ENCODE assay signal across 11 cellular contexts in genomic region chr7:99692563-99692962, GRCh38. TPM values are rescaled to one million over a fixed set of nuclear protein-coding genes. Genes with fewer than 3 reads are reported as not detected.
DNase-seq lines count a peak whose midpoint lies in the region; ATAC-seq and TF ChIP-seq lines count a peak whose summit lies in the region.
"Not testable (repeated sequence)": the region's sequence is repeated elsewhere in the genome, so short reads cannot be mapped to it uniquely, and the experiment has no call there.
"Had no signal": no experiment of that assay in that cellular context is flagged by ENCODE, and none has a peak within 500 bp of the region (broad histone marks: within the 10 kb centered on the region; RNA-seq: fewer than 3 reads in every experiment).

No MANE protein-coding gene starts in this region.

- not testable (repeated sequence) for H3K9me3 Mint-ChIP-seq in CD8-positive, alpha-beta T cell; neural progenitor cell
- peaks cover 12% of the 10 kb centered on the region for H3K9me3 Mint-ChIP-seq in activated naive CD8-positive, alpha-beta T cell treated with anti-CD3 and anti-CD28 coated beads for 36 hours

- not testable (repeated sequence) for H3K36me3 Mint-ChIP-seq in CD8-positive, alpha-beta T cell; activated naive CD8-positive, alpha-beta T cell treated with anti-CD3 and anti-CD28 coated beads for 36 hours; neural progenitor cell

- H3K4me1 Mint-ChIP-seq in CD8-positive, alpha-beta T cell (ENCODE audit: low read depth): peaks cover 20% of the 10 kb centered on the region
- peaks cover 16% of the 10 kb centered on the region for H3K4me1 Mint-ChIP-seq in activated naive CD8-positive, alpha-beta T cell treated with anti-CD3 and anti-CD28 coated beads for 36 hours
- H3K4me1 Mint-ChIP-seq in neural progenitor cell: not testable (repeated sequence)

- not testable (repeated sequence) for H3K27me3 ChIP-seq in CD8-positive, alpha-beta T cell (ENCODE audit: insufficient read depth, low read length); cardiac muscle cell; right lobe of liver; neural progenitor cell; parathyroid adenoma (ENCODE audit: control insufficient read depth, insufficient read depth, low read length)

- H3K4me1 ChIP-seq in CD8-positive, alpha-beta T cell (ENCODE audit: insufficient read depth, low read length); parathyroid adenoma: not testable (repeated sequence)
- H3K4me1 ChIP-seq in cardiac muscle cell (ENCODE audit: low read depth) (peaks cover 32% of the 10 kb centered on the region), right lobe of liver (peaks cover 0 to 36% (median 15%) of the 10 kb centered on the region in 4 donors), neural progenitor cell (peaks cover 18% of the 10 kb centered on the region)

- not testable (repeated sequence) for H3K27me3 Mint-ChIP-seq in CD8-positive, alpha-beta T cell (ENCODE audit: low read depth); activated naive CD8-positive, alpha-beta T cell treated with anti-CD3 and anti-CD28 coated beads for 36 hours; neural progenitor cell (ENCODE audit: insufficient read depth, low read depth)

- H3K27ac Mint-ChIP-seq in CD8-positive, alpha-beta T cell: peak overlapping the region; percentile 75
- peak overlapping the region; percentile 9 for H3K27ac Mint-ChIP-seq in activated naive CD8-positive, alpha-beta T cell treated with anti-CD3 and anti-CD28 coated beads for 36 hours
- H3K27ac Mint-ChIP-seq in neural progenitor cell: not testable (repeated sequence)

- not testable (repeated sequence) for H3K4me3 ChIP-seq in CD8-positive, alpha-beta T cell (ENCODE audit: low read depth, low read length); cardiac muscle cell; neural progenitor cell; parathyroid adenoma (ENCODE audit: low read depth, low read length)
- peak overlapping the region in 1 of 3 donors; percentile 15 for H3K4me3 ChIP-seq in right lobe of liver

- not testable (repeated sequence) for H3K4me3 Mint-ChIP-seq in CD8-positive, alpha-beta T cell; activated naive CD8-positive, alpha-beta T cell treated with anti-CD3 and anti-CD28 coated beads for 36 hours; neural progenitor cell

- DNase-seq in CD8-positive, alpha-beta T cell; activated naive CD8-positive, alpha-beta T cell treated with anti-CD3 and anti-CD28 coated beads for 36 hours; cardiac muscle cell (ENCODE audit: low read depth in 1 of 2, low spot score in 1 of 2); right lobe of liver; neural progenitor cell (ENCODE audit: low spot score): not testable (repeated sequence)

- TF ChIP-seq CTCF in CD8-positive, alpha-beta T cell (IDR thresholded peaks at IDR 0.05); cardiac muscle cell (IDR thresholded peaks at IDR 0.05; ENCODE audit: low read depth, low read length); right lobe of liver (IDR thresholded peaks at IDR 0.05); neural progenitor cell (IDR thresholded peaks at IDR 0.05); parathyroid adenoma (IDR thresholded peaks at IDR 0.05): not testable (repeated sequence)

- H3K36me3 ChIP-seq in CD8-positive, alpha-beta T cell (ENCODE audit: insufficient read depth, low read length); cardiac muscle cell; right lobe of liver; neural progenitor cell; parathyroid adenoma (ENCODE audit: control insufficient read depth, insufficient read depth, low read length): not testable (repeated sequence)

- intact Hi-C loops in CD8-positive, alpha-beta T cell (cut with DNase I, micrococcal nuclease); right lobe of liver (cut with DNase I): not testable (repeated sequence)

- CTCF ChIA-PET in CD8-positive, alpha-beta T cell (lab: Charles Lee): not testable (repeated sequence)

- not testable (repeated sequence) for H4K20me1 ChIP-seq in neural progenitor cell (ENCODE audit: low read depth)

- not testable (repeated sequence) for H3F3A ChIP-seq in neural progenitor cell (ENCODE audit: low read depth)

- H3K79me2 ChIP-seq in neural progenitor cell (ENCODE audit: low read depth); parathyroid adenoma: not testable (repeated sequence)

- WGBS in right lobe of liver (ENCODE audit: insufficient coverage, low coverage, low lambda C conversion rate, missing lambda C conversion rate): 61% methylated on average over 6 of the region's 6 CpGs

- not testable (repeated sequence) for H3K9me3 ChIP-seq in CD8-positive, alpha-beta T cell (ENCODE audit: low read length); cardiac muscle cell (ENCODE audit: low read depth); right lobe of liver; neural progenitor cell (ENCODE audit: low read depth); parathyroid adenoma (ENCODE audit: control insufficient read depth, low read length)

- not testable (repeated sequence) for H3K4me2 ChIP-seq in neural progenitor cell; parathyroid adenoma (ENCODE audit: low read length)

- POLR2A ChIA-PET in CD8-positive, alpha-beta T cell (lab: Charles Lee): interaction anchor here (1.4 to 1.7 kb wide), 2 partner anchors 68 to 134 kb away, joined by 4 to 6 read pairs; partner anchors contain the start of gene ZNF655

- H3K27ac ChIP-seq in CD8-positive, alpha-beta T cell (ENCODE audit: low read depth, low read length); neural progenitor cell; parathyroid adenoma: not testable (repeated sequence)
- H3K27ac ChIP-seq in cardiac muscle cell: peak overlapping the region; percentile 91
- peak overlapping the region in 2 of 3 donors; percentile 80 to 93 for H3K27ac ChIP-seq in right lobe of liver

- not testable (repeated sequence) for H3K9ac ChIP-seq in neural progenitor cell, parathyroid adenoma

- not testable (repeated sequence) for ATAC-seq in CD8-positive, alpha-beta T cell; right lobe of liver

- TF ChIP-seq POLR2A in right lobe of liver (IDR thresholded peaks at IDR 0.05): not testable (repeated sequence)

- H2AFZ ChIP-seq in neural progenitor cell (replicated peaks) (peak overlapping the region; percentile 100), parathyroid adenoma (peak overlapping the region; percentile 65)

RNA-seq across cellular contexts. Expression of gene CYP3A5, which starts 12.8 kb away (rescaled TPM):
- not detected for total RNA-seq in CD8-positive, alpha-beta T cell
- total RNA-seq in activated naive CD8-positive, alpha-beta T cell treated with anti-CD3 and anti-CD28 coated beads for 36 hours: not detected
- total RNA-seq in cardiac muscle cell (0.24 and 4.8 TPM in 2 replicates), right lobe of liver (100 to 1,000 TPM; 307 to 774 (median 646) TPM), neural progenitor cell (ENCODE audit: low replicate concordance) (not detected in 2 replicates)
- polyA plus RNA-seq in cardiac muscle cell: 0.81 and 0.95 TPM in 2 replicates
- total RNA-seq: CD4-positive, alpha-beta memory T cell; GM23248; H1 had no signal

RNA-seq across cellular contexts. Expression of gene CYP3A7, which starts 42.4 kb away (rescaled TPM):
- total RNA-seq in CD8-positive, alpha-beta T cell: not detected
- total RNA-seq in activated naive CD8-positive, alpha-beta T cell treated with anti-CD3 and anti-CD28 coated beads for 36 hours: not detected
- total RNA-seq in cardiac muscle cell (not detected in 2 replicates), right lobe of liver (100 to 1,000 TPM in 4 of 6 experiments, 10 to 100 TPM in 2; 19.8 to 623 (median 340) TPM), neural progenitor cell (ENCODE audit: low replicate concordance) (not detected in 2 replicates)
- polyA plus RNA-seq in cardiac muscle cell: 0.14 and 0.51 TPM in 2 replicates
- total RNA-seq: CD4-positive, alpha-beta memory T cell; GM23248; H1; H7 had no signal
- polyA plus RNA-seq: CD14-positive monocyte, GM23248, H1 had no signal

Comparison
In these comparisons a context has a peak if more than half of its experiments do, and no peak if none do; other contexts are left out.
1. RNA of gene CYP3A5, which starts 12.8 kb away (total RNA-seq): 307 to 774 TPM in right lobe of liver; 0.24 to 4.8 TPM in cardiac muscle cell, not detected in CD8-positive, alpha-beta T cell, not detected in activated naive CD8-positive, alpha-beta T cell treated with anti-CD3 and anti-CD28 coated beads for 36 hours and not detected in neural progenitor cell; every median in the first group is over 10 times any median in the second.
2. RNA of gene CYP3A7, which starts 42.4 kb away (total RNA-seq): 19.8 to 623 TPM in right lobe of liver; not detected in CD8-positive, alpha-beta T cell, not detected in activated naive CD8-positive, alpha-beta T cell treated with anti-CD3 and anti-CD28 coated beads for 36 hours, not detected in cardiac muscle cell and not detected in neural progenitor cell; every median in the first group is over 10 times any median in the second.